Comparison of ENCODE assay signal across 24 cellular contexts in genomic region chr12:68109444-68110217, GRCh38. TPM values are rescaled to one million over a fixed set of nuclear protein-coding genes. Genes with fewer than 3 reads are reported as not detected.
"Had no signal": no experiment of that assay in that cellular context is flagged by ENCODE, and none has a peak within 500 bp of the region (broad histone marks: within the 10 kb centered on the region; RNA-seq: fewer than 3 reads in every experiment).

No MANE protein-coding gene starts in this region.

- H3K4me3 Mint-ChIP-seq: activated B cell treated with CpG ODN at 0.5 μM for 24 hours; activated naive CD4-positive, alpha-beta T cell treated with anti-CD3 and anti-CD28 coated beads for 36 hours; activated naive CD8-positive, alpha-beta T cell treated with anti-CD3 and anti-CD28 coated beads, Interleukin-2, amount 50 U/mL, for 24 hours; nephron progenitor cell had no signal

- H3K4me1 Mint-ChIP-seq: activated B cell treated with CpG ODN at 0.5 μM for 24 hours, nephron progenitor cell had no signal

- H3K4me2 ChIP-seq: smooth muscle cell had no signal

- H3K4me1 ChIP-seq: esophagus muscularis mucosa, foreskin keratinocyte, right atrium auricular region, tibial nerve, vagina had no signal

- H3K27ac Mint-ChIP-seq: activated B cell treated with CpG ODN at 0.5 μM for 24 hours; activated naive CD4-positive, alpha-beta T cell treated with anti-CD3 and anti-CD28 coated beads for 36 hours; activated naive CD8-positive, alpha-beta T cell treated with anti-CD3 and anti-CD28 coated beads, Interleukin-2, amount 50 U/mL, for 24 hours; nephron progenitor cell; progenitor cell of endocrine pancreas had no signal

- H3K27ac ChIP-seq: esophagus muscularis mucosa, foreskin keratinocyte, right atrium auricular region, tibial nerve, vagina had no signal

- ATAC-seq: foreskin keratinocyte had no signal

- H3K27me3 ChIP-seq: esophagus muscularis mucosa, foreskin keratinocyte, right atrium auricular region, tibial nerve, vagina had no signal

- H3K4me3 ChIP-seq: esophagus muscularis mucosa, right atrium auricular region, smooth muscle cell, tibial nerve, vagina had no signal

- DNase-seq: activated B cell treated with CpG ODN at 0.5 μM for 24 hours; activated CD4-positive, alpha-beta T cell treated with anti-CD3 and anti-CD28 coated beads, Interleukin-2, amount 50 U/mL, for 1 hour; activated naive CD4-positive, alpha-beta T cell treated with anti-CD3 and anti-CD28 coated beads for 36 hours; activated naive CD8-positive, alpha-beta T cell treated with anti-CD3 and anti-CD28 coated beads, Interleukin-2, amount 50 U/mL, for 24 hours; activated T-cell treated with anti-CD3 and anti-CD28 coated beads for 4 hours; foreskin keratinocyte; glutamatergic neuron; hypothalamus; kidney; mesenchymal stem cell; nephron progenitor cell; occipital lobe; stimulated activated CD4-positive, alpha-beta T cell treated with anti-CD3 and anti-CD28 coated beads, Interleukin-4, amount 100 ng/mL, for 4 hours; stimulated activated CD8-positive, alpha-beta memory T cell treated with anti-CD3 and anti-CD28 coated beads, Interleukin-4, amount 100 ng/mL, for 48 hours; stimulated activated naive CD4-positive, alpha-beta T cell treated with Interleukin-2 at 50 U/mL for 16 hours; substantia nigra had no signal

- H3K9me3 ChIP-seq: esophagus muscularis mucosa, right atrium auricular region, tibial nerve, vagina had no signal

- H3K9me3 Mint-ChIP-seq: activated B cell treated with CpG ODN at 0.5 μM for 24 hours; activated naive CD4-positive, alpha-beta T cell treated with anti-CD3 and anti-CD28 coated beads for 36 hours; activated naive CD8-positive, alpha-beta T cell treated with anti-CD3 and anti-CD28 coated beads, Interleukin-2, amount 50 U/mL, for 24 hours; nephron progenitor cell had no signal

- H3K27me3 Mint-ChIP-seq: activated B cell treated with CpG ODN at 0.5 μM for 24 hours; activated naive CD8-positive, alpha-beta T cell treated with anti-CD3 and anti-CD28 coated beads, Interleukin-2, amount 50 U/mL, for 24 hours; progenitor cell of endocrine pancreas had no signal

- H3K36me3 ChIP-seq: esophagus muscularis mucosa, right atrium auricular region, tibial nerve, vagina had no signal

RNA-seq across cellular contexts. Expression of gene IFNG, which starts 49.9 kb away (rescaled TPM):
- total RNA-seq: activated B cell treated with CpG ODN at 0.5 μM for 24 hours, astrocyte, esophagus muscularis mucosa, foreskin keratinocyte, kidney, occipital lobe, progenitor cell of endocrine pancreas, right atrium auricular region, smooth muscle cell, tibial nerve, vagina had no signal
- polyA plus RNA-seq: foreskin keratinocyte, liver, smooth muscle cell had no signal
